20 cellular contexts compared by ENCODE assay signal in the genomic region with DNA sequence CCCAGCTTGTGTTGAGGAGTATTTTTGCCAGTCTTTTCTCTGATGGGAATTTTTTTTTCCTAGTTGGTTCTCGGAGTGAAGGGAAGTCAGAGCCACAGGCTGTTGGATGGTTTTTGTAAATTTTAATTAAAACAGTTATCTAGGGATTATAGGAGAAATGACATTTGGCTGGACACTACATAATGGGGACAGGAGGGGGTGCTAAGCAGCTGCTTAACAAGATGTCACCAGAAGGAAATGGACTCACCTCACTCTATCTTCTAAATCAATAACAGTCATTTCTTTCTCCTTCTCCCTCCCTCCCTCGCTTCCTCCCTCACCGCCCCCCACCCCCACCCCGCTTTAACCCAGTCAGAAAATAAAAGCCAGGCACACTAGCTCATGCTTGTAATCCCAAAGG.
"Had no signal": no experiment of that assay in that cellular context is flagged by ENCODE, and none has a peak within 500 bp of the region (broad histone marks: within the 10 kb centered on the region; RNA-seq: fewer than 3 reads in every experiment).

No MANE protein-coding gene starts in this region.

- H3K27ac Mint-ChIP-seq: activated CD4-positive, alpha-beta T cell treated with anti-CD3 and anti-CD28 coated beads, Interleukin-2, amount 10 ng/mL, durations not matched to agents 24 days and 14 days; activated CD8-positive, alpha-beta T cell treated with anti-CD3 and anti-CD28 coated beads for 36 hours; activated naive CD8-positive, alpha-beta T cell treated with anti-CD3 and anti-CD28 coated beads, Interleukin-2, amount 10 ng/mL, durations not matched to agents 7 days and 5 days; activated T-helper 17 cell treated with anti-CD3 and anti-CD28 coated beads, Interleukin-2, amount 50 U/mL, for 72 hours; mesothelial cell of epicardium; natural killer cell treated with Interleukin-12 subunit alpha and Interleukin-12 subunit beta and Interleukin-15 and Interleukin-18, amount 100 ng/mL, for 72 hours had no signal

- DNase-seq: activated CD4-positive, alpha-beta T cell treated with anti-CD3 and anti-CD28 coated beads, Interleukin-2, amount 10 ng/mL, durations not matched to agents 24 days and 14 days; activated CD8-positive, alpha-beta T cell treated with anti-CD3 and anti-CD28 coated beads for 36 hours; activated naive CD4-positive, alpha-beta T cell treated with Interleukin-2 at 50 U/mL for 16 hours; activated naive CD8-positive, alpha-beta T cell treated with anti-CD3 and anti-CD28 coated beads, Interleukin-2, amount 10 ng/mL, durations not matched to agents 7 days and 5 days; activated T-cell treated with anti-CD3 and anti-CD28 coated beads, Interleukin-2, amount 50 U/mL, for 1 hour; amygdala; caudate nucleus; dorsolateral prefrontal cortex; gastrocnemius medialis; heart left ventricle; kidney; retina; stimulated activated CD4-positive, alpha-beta T cell treated with anti-CD3 and anti-CD28 coated beads, Interleukin-2, amount 100 ng/mL, for 24 hours; stimulated activated naive CD4-positive, alpha-beta T cell treated with Interleukin-2 at 50 U/mL for 16 hours; thyroid gland had no signal

- ATAC-seq: activated CD8-positive, alpha-beta T cell treated with anti-CD3 and anti-CD28 coated beads for 36 hours; activated T-helper 17 cell treated with anti-CD3 and anti-CD28 coated beads, Interleukin-2, amount 50 U/mL, for 72 hours; gastrocnemius medialis; heart left ventricle; natural killer cell treated with Interleukin-12 subunit alpha and Interleukin-12 subunit beta and Interleukin-15 and Interleukin-18, amount 100 ng/mL, for 72 hours had no signal

- H3K4me1 ChIP-seq: gastrocnemius medialis, heart left ventricle, parathyroid adenoma, thyroid gland had no signal

- H3K4me3 ChIP-seq: dorsolateral prefrontal cortex, gastrocnemius medialis, heart left ventricle, thyroid gland had no signal

- H3K4me3 Mint-ChIP-seq: activated CD4-positive, alpha-beta T cell treated with anti-CD3 and anti-CD28 coated beads, Interleukin-2, amount 10 ng/mL, durations not matched to agents 24 days and 14 days; activated CD8-positive, alpha-beta T cell treated with anti-CD3 and anti-CD28 coated beads for 36 hours; activated naive CD8-positive, alpha-beta T cell treated with anti-CD3 and anti-CD28 coated beads, Interleukin-2, amount 10 ng/mL, durations not matched to agents 7 days and 5 days; activated T-helper 17 cell treated with anti-CD3 and anti-CD28 coated beads, Interleukin-2, amount 50 U/mL, for 72 hours; mesothelial cell of epicardium; natural killer cell treated with Interleukin-12 subunit alpha and Interleukin-12 subunit beta and Interleukin-15 and Interleukin-18, amount 100 ng/mL, for 72 hours had no signal

- H2AFZ ChIP-seq: parathyroid adenoma had no signal

- H3K4me1 Mint-ChIP-seq: activated CD4-positive, alpha-beta T cell treated with anti-CD3 and anti-CD28 coated beads, Interleukin-2, amount 10 ng/mL, durations not matched to agents 24 days and 14 days; activated naive CD8-positive, alpha-beta T cell treated with anti-CD3 and anti-CD28 coated beads, Interleukin-2, amount 10 ng/mL, durations not matched to agents 7 days and 5 days; activated T-helper 17 cell treated with anti-CD3 and anti-CD28 coated beads, Interleukin-2, amount 50 U/mL, for 72 hours; mesothelial cell of epicardium had no signal

- H3K27me3 ChIP-seq: gastrocnemius medialis, thyroid gland had no signal

- H3K36me3 ChIP-seq: gastrocnemius medialis, heart left ventricle, thyroid gland had no signal

- H3K9me3 ChIP-seq: gastrocnemius medialis, heart left ventricle, thyroid gland had no signal

- H3K27ac ChIP-seq: dorsolateral prefrontal cortex, epithelial cell of prostate, gastrocnemius medialis, heart left ventricle, parathyroid adenoma, thyroid gland had no signal

- H3K79me2 ChIP-seq: parathyroid adenoma had no signal

- H3K9ac ChIP-seq: parathyroid adenoma had no signal

- H3K9me3 Mint-ChIP-seq: activated CD4-positive, alpha-beta T cell treated with anti-CD3 and anti-CD28 coated beads, Interleukin-2, amount 10 ng/mL, durations not matched to agents 24 days and 14 days; activated CD8-positive, alpha-beta T cell treated with anti-CD3 and anti-CD28 coated beads for 36 hours; activated naive CD8-positive, alpha-beta T cell treated with anti-CD3 and anti-CD28 coated beads, Interleukin-2, amount 10 ng/mL, durations not matched to agents 7 days and 5 days; activated T-helper 17 cell treated with anti-CD3 and anti-CD28 coated beads, Interleukin-2, amount 50 U/mL, for 72 hours; mesothelial cell of epicardium; natural killer cell treated with Interleukin-12 subunit alpha and Interleukin-12 subunit beta and Interleukin-15 and Interleukin-18, amount 100 ng/mL, for 72 hours had no signal

- H3K36me3 Mint-ChIP-seq: activated naive CD8-positive, alpha-beta T cell treated with anti-CD3 and anti-CD28 coated beads, Interleukin-2, amount 10 ng/mL, durations not matched to agents 7 days and 5 days; mesothelial cell of epicardium; natural killer cell treated with Interleukin-12 subunit alpha and Interleukin-12 subunit beta and Interleukin-15 and Interleukin-18, amount 100 ng/mL, for 72 hours had no signal
